23 cellular contexts compared by ENCODE assay signal in the genomic region with DNA sequence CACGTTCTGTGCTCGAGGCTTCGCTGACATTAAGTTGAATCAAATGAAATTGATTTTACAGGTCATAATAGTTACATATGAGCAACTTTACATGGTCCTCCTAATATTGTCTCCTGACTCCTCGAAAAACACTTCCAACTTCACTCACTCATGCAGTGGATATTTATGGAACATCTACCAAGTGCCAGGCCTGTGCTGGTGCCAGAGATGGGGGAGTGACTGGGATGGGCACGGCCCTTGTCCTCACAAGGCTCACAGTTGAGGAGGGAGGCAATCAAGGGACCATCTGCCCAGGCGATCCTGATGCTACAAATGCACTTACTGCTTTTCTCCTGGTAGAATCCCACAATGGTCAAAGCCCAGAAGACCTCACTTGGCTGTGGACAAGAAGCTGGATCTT.
"Had no signal": no experiment of that assay in that cellular context is flagged by ENCODE, and none has a peak within 500 bp of the region (broad histone marks: within the 10 kb centered on the region; RNA-seq: fewer than 3 reads in every experiment).

No MANE protein-coding gene starts in this region.

- H3K9me3 ChIP-seq: MG63, Peyer's patch had no signal

- H3K4me2 ChIP-seq: PC-9 had no signal

- ATAC-seq: SK-N-SH treated with all-trans-retinoic acid at 6 μM for 48 hours had no signal

- H3K27ac ChIP-seq: PC-9, Peyer's patch had no signal

- H3K36me3 ChIP-seq: MG63, Peyer's patch had no signal

- H3K27me3 ChIP-seq: Peyer's patch had no signal

- H3K4me1 ChIP-seq: Peyer's patch had no signal

- DNase-seq: IMR-90; Karpas-422; KG1; MG63; NCI-H1092; NCI-H1105 treated with DMSO at 0.1 percent for 48 hours; NCI-H1417 treated with DMSO at 0.1 percent for 48 hours; NCI-H146; NCI-H1694 treated with DMSO at 0.1 percent for 48 hours; NCI-H1930; NCI-H2081; NCI-H2107; NCI-H2227 treated with DMSO at 0.1 percent for 48 hours; NCI-H510A; NCI-H524 treated with DMSO at 0.1 percent for 48 hours; NCI-H69; NCI-H774; NK-92 treated with Interleukin-12 subunit alpha and Interleukin-12 subunit beta, amount 100 ng/mL, for 24 hours; OCI-M1; PC-9; Peyer's patch; SHP77 had no signal

- H3K4me3 ChIP-seq: MG63, PC-9, Peyer's patch had no signal
